In the genomic region with DNA sequence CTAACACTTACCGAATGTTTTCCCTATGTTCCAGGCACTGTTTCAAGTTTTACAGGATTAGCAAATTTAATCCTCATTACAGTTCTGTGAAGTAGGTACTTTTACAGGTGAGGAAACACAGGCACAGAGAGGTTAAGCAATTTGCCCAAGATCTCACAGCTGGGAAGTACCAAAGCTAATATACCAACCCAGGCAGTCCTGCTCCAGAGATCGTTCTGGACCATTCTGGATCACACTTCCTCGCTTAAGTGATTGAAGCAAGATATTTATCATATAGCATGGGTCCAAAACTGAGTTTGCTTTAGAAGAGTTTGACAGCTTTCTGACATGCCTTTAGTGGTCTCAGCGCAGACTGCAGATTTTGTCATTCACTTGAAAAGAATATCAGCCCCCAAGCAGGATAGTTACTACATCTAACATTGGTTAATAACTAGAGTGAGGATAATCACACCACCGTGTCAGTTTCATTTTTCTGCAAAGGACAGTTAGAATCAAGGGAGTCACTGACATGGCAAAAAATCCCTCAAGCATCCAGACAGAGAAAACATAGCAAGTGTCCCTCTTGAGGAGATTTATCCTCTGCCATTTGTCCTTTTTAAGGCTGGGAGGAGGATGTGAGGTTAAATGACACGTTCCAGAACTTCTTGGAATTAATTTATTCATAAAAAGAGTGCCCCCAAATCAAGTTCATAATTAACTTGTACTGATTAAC, we compare ENCODE assay signal across 16 cellular contexts. TPM values are rescaled to one million over a fixed set of nuclear protein-coding genes. Genes with fewer than 3 reads are reported as not detected.
DNase-seq lines count a peak whose midpoint lies in the region; ATAC-seq, FAIRE-seq and TF ChIP-seq lines count a peak whose summit lies in the region.
"Had no signal": no experiment of that assay in that cellular context is flagged by ENCODE, and none has a peak within 500 bp of the region (broad histone marks: within the 10 kb centered on the region; RNA-seq: fewer than 3 reads in every experiment).

No MANE protein-coding gene starts in this region.

- H3K4me3 ChIP-seq in BLaER1: peak overlapping the region; percentile 97; the same call in 1 of the 2 replicates
- H3K4me3 ChIP-seq in HEK293 (ENCODE audit: low read depth, low read length): no peak overlapping the region
- H3K4me3 ChIP-seq in GM12878: no peak overlapping the region
- H3K4me3 ChIP-seq in esophagus squamous epithelium: peak overlapping the region in 1 of 4 donors; percentile 12

- H3K9me3 ChIP-seq in BLaER1: no peaks in the 10 kb centered on the region
- no peaks in the 10 kb centered on the region for H3K9me3 ChIP-seq in HEK293 (ENCODE audit: control insufficient read depth, insufficient read depth, low read depth, low read length)
- no peaks in the 10 kb centered on the region; the same call in 2 of the 3 replicates for H3K9me3 ChIP-seq in GM12878 (replicated peaks; ENCODE audit: control insufficient read depth, insufficient read depth, low read length)
- no peaks in the 10 kb centered on the region for H3K9me3 ChIP-seq in esophagus squamous epithelium

- peaks cover 46 to 57% of the 10 kb centered on the region in 2 donors for H3K4me1 Mint-ChIP-seq in natural killer cell

- TF ChIP-seq CTCF in HEK293 (tag by site-specific recombination; IDR thresholded peaks at IDR 0.05): no peak
- TF ChIP-seq CTCF in GM12878 (IDR thresholded peaks at IDR 0.05 in 2 of 3, conservative IDR thresholded peaks at IDR 0.05 in 1 of 3; ENCODE audit: control insufficient read depth in 2 of 3, extremely low read depth in 1 of 3, insufficient read depth in 1 of 3, low read depth in 3 of 3, low read length in 3 of 3): no peak
- TF ChIP-seq CTCF in natural killer cell (IDR thresholded peaks at IDR 0.05): no peak
- TF ChIP-seq CTCF in omental fat pad (IDR thresholded peaks at IDR 0.05): no peak
- TF ChIP-seq CTCF in esophagus squamous epithelium (IDR thresholded peaks at IDR 0.05): no peak

- H3K9ac ChIP-seq in BLaER1: peak overlapping the region; percentile 23; the same call in 1 of the 2 replicates
- no peak overlapping the region for H3K9ac ChIP-seq in GM12878 (ENCODE audit: control insufficient read depth, insufficient read depth, low read length)

- BruUV-seq in GM12878 (replicated peaks; lab: Mats Ljungman, UMichigan): no TSS peak

- H3K79me2 ChIP-seq in GM12878 (ENCODE audit: control insufficient read depth, insufficient read depth, low read length): no peaks in the 10 kb centered on the region

- FAIRE-seq in GM12878 (lab: Jason Lieb, UNC): no peak

- H3K9me3 Mint-ChIP-seq in natural killer cell: no peaks in the 10 kb centered on the region
- H3K9me3 Mint-ChIP-seq: activated B cell treated with CpG ODN at 0.5 μM for 24 hours had no signal

- H4K20me1 ChIP-seq in BLaER1 (peaks cover 85% of the 10 kb centered on the region), GM12878 (ENCODE audit: control insufficient read depth, insufficient read depth) (no peaks in the 10 kb centered on the region)

- H3K27me3 ChIP-seq in BLaER1 (no peaks in the 10 kb centered on the region), GM12878 (replicated peaks in 1 of 2; ENCODE audit: control insufficient read depth in 2 of 2, insufficient read depth in 2 of 2, low read length in 1 of 2) (peaks cover 3 to 15% of the 10 kb centered on the region in 2 experiments), esophagus squamous epithelium (peaks cover 0 to 82% (median 2%) of the 10 kb centered on the region in 4 donors)

- WGBS in GM12878 (ENCODE audit: insufficient coverage, insufficient replicate concordance, low lambda C conversion rate, missing lambda C conversion rate): 27% methylated on average over 6 of the region's 6 CpGs
- 65 to 72% methylated on average over 5 to 6 of the region's 6 CpGs for WGBS in esophagus squamous epithelium, 2 donors

- POLR2A ChIA-PET in HEK293 (lab: Yijun Ruan, JAX): no interaction called here
- POLR2A ChIA-PET in GM12878 (lab: Charles Lee): no interaction called here

- TF ChIP-seq POLR2A in GM12878 (IDR thresholded peaks at IDR 0.05; ENCODE audit: low read depth, low read length): no peak
- no peak for TF ChIP-seq POLR2A in esophagus squamous epithelium (IDR thresholded peaks at IDR 0.05)

- RAD21 ChIA-PET in GM12878 (lab: Charles Lee; ENCODE audit: unreplicated experiment): no interaction called here

- ATAC-seq in GM12878 (no peak), natural killer cell (no peak), omental fat pad (ENCODE audit: low FRiP score) (no peak), GM18502 (IDR thresholded peaks at IDR 0.05; ENCODE audit: poor library complexity, unreplicated experiment) (no peak)
- ATAC-seq: foreskin keratinocyte, HCT116 had no signal

- H3K27ac ChIP-seq in BLaER1: peak overlapping the region; percentile 48
- no peak overlapping the region for H3K27ac ChIP-seq in HEK293 (ENCODE audit: extremely low read depth, low read depth, low read length)
- H3K27ac ChIP-seq in GM12878 (ENCODE audit: control insufficient read depth, insufficient read depth): no peak overlapping the region
- no peak overlapping the region for H3K27ac ChIP-seq in esophagus squamous epithelium
- H3K27ac ChIP-seq: foreskin keratinocyte had no signal

- H3K4me2 ChIP-seq in BLaER1: peak overlapping the region; percentile 98
- 0 out of 2 replicates have a peak overlapping the region, but pooled peaks have one; percentile 9 for H3K4me2 ChIP-seq in GM12878 (ENCODE audit: control insufficient read depth, insufficient read depth)

- H2AFZ ChIP-seq in GM12878 (ENCODE audit: control insufficient read depth, low read depth, low read length): no peak overlapping the region

- DNase-seq in GM12878 (ENCODE audit: low read depth, low spot score) (no peak), natural killer cell (no peak), omental fat pad (ENCODE audit: low spot score) (no peak), esophagus squamous epithelium (lab: John Stamatoyannopoulos, UW) (no peak)
- DNase-seq in NK-92 treated with Interleukin-12 subunit alpha and Interleukin-12 subunit beta, amount 100 ng/mL, for 24 hours (lab: John Stamatoyannopoulos, UW): no peak
- DNase-seq: activated B cell treated with CpG ODN at 0.5 μM for 24 hours; activated CD8-positive, alpha-beta memory T cell treated with anti-CD3 and anti-CD28 coated beads, Interleukin-2, amount 50 U/mL, for 48 hours; aorta; foreskin keratinocyte; SHP77 treated with DMSO at 0.1 percent for 48 hours; stimulated activated CD4-positive, alpha-beta T cell treated with anti-CD3 and anti-CD28 coated beads, Interleukin-4, amount 100 ng/mL, for 1 hour; stimulated activated naive CD4-positive, alpha-beta T cell treated with Interleukin-2 at 50 U/mL for 16 hours had no signal

- H3K4me1 ChIP-seq in BLaER1 (peaks cover 73% of the 10 kb centered on the region), HEK293 (ENCODE audit: control insufficient read depth, insufficient read depth, low read length) (peaks cover 27% of the 10 kb centered on the region), GM12878 (ENCODE audit: control insufficient read depth, insufficient read depth, low read length) (no peaks in the 10 kb centered on the region; the same call in 1 of the 2 replicates), esophagus squamous epithelium (peaks cover 29 to 85% (median 37%) of the 10 kb centered on the region in 3 donors)

- CTCF ChIA-PET in HEK293 (lab: Yijun Ruan, JAX): interaction anchor here (1.4 kb wide), 1 partner anchor 712 kb away, joined by 3 read pairs; no protein-coding TSS in a partner anchor
- CTCF ChIA-PET in GM12878 (lab: Yijun Ruan, JAX): no interaction called here

- TF ChIP-seq RAD21 in GM12878 (IDR thresholded peaks at IDR 0.05; ENCODE audit: insufficient read depth, low read depth, low read length): no peak

- SMC1A ChIA-PET in GM12878 (lab: Charles Lee; ENCODE audit: uncharacterized antibody, unreplicated experiment): no interaction called here

- H3K4me3 Mint-ChIP-seq in natural killer cell: peak overlapping the region; percentile 13
- H3K4me3 Mint-ChIP-seq: activated B cell treated with CpG ODN at 0.5 μM for 24 hours had no signal

- intact Hi-C loops in GM12878 (cut with micrococcal nuclease; ENCODE audit: unreplicated experiment): no loop called here
- intact Hi-C loops in natural killer cell (cut with micrococcal nuclease): loop anchor here (5.0 to 10.0 kb wide), 2 partner anchors 249 to 621 kb away; no protein-coding TSS in a partner anchor
- intact Hi-C loops in esophagus squamous epithelium (cut with DNase I): loop anchor here (10.0 kb wide), 1 partner anchor 619 kb away; no protein-coding TSS in a partner anchor

- in situ Hi-C loops in GM12878 (cut with MboI): no loop called here

- TF ChIP-seq EP300 in GM12878 (IDR thresholded peaks at IDR 0.05; ENCODE audit: borderline replicate concordance in 1 of 2, control insufficient read depth in 1 of 2, low read depth in 2 of 2, low read length in 2 of 2): no peak

- no peaks in the 10 kb centered on the region for H3K27me3 Mint-ChIP-seq in natural killer cell (ENCODE audit: low read depth in 2 of 2)

- H3K27ac Mint-ChIP-seq in natural killer cell: peak overlapping the region; percentile 23 to 56
- H3K27ac Mint-ChIP-seq: activated B cell treated with CpG ODN at 0.5 μM for 24 hours had no signal

- peaks cover 19% of the 10 kb centered on the region for H3K36me3 ChIP-seq in BLaER1
- no peaks in the 10 kb centered on the region for H3K36me3 ChIP-seq in HEK293 (ENCODE audit: control insufficient read depth in 2 of 2, insufficient read depth in 1 of 2, low read length in 2 of 2)
- no peaks in the 10 kb centered on the region for H3K36me3 ChIP-seq in GM12878 (ENCODE audit: control insufficient read depth in 2 of 2, insufficient read depth in 2 of 2, low read length in 1 of 2)
- no peaks in the 10 kb centered on the region for H3K36me3 ChIP-seq in esophagus squamous epithelium

- no peaks in the 10 kb centered on the region for H3K36me3 Mint-ChIP-seq in natural killer cell

RNA-seq across cellular contexts. Expression of a gene that starts 5.1 kb away (rescaled TPM):
- total RNA-seq in GM12878 (2013; cell fraction: nucleolus; rRNA removed): not detected in 2 replicates
- total RNA-seq in GM12878 (2014; rRNA removed) (0.06 and 0.11 TPM in 2 replicates), GM12878 (2014; rRNA removed; fragmentation: Illumina TruSeq; extraction: Trizol) (0.04 and 0.05 TPM in 2 replicates), GM12878 (2021) (0.11 and 0.13 TPM in 2 replicates), natural killer cell (10 to 100 TPM; 14.1 to 18.6 (median 17.1) TPM), omental fat pad (1 to 10 TPM; 1.3 to 5.8 (median 4.8) TPM), esophagus squamous epithelium (1 to 10 TPM; 5.6 to 7.6 (median 6.4) TPM)
- polyA plus RNA-seq in GM12878 (2011; ENCODE audit: low read depth): 0.09 TPM
- polyA plus RNA-seq in GM12878 (2011; rRNA removed) (0.03 TPM in 1 of 2 replicates, not detected in the other), GM12878 (2014; fragmentation: Illumina TruSeq; extraction: Trizol) (0.03 TPM in 1 of 2 replicates, not detected in the other), GM12878 (2014; fragmentation: Nextera tagmentation; extraction: Ambion mirVana) (under 1 TPM in 1 of 2 experiments, not detected in 1; 0.04 TPM), GM12878 (2014; rRNA removed) (0.14 TPM in 1 of 2 replicates, not detected in the other), GM12878 (2016; fragmentation: Nextera tagmentation; extraction: Ambion mirVana) (under 1 TPM in 1 of 2 experiments, not detected in 1; 0.08 TPM)
- polyA plus RNA-seq in GM12878 (2011; cell fraction: cytosol; rRNA removed): not detected in 2 replicates
- 0.07 TPM in 1 of 2 replicates, not detected in the other for polyA plus RNA-seq in GM12878 (2011; cell fraction: nucleus; rRNA removed)
- 0.14 and 0.16 TPM in 2 replicates for polyA plus RNA-seq in GM12878 (2012)
- not detected in 2 replicates for polyA minus RNA-seq in GM12878 (2011; rRNA and poly(A)+ RNA removed)
- not detected in 2 replicates for polyA minus RNA-seq in GM12878 (2011; cell fraction: cytosol; rRNA and poly(A)+ RNA removed)
- 0.10 TPM in 1 of 2 replicates, not detected in the other for polyA minus RNA-seq in GM12878 (2011; cell fraction: nucleus; rRNA and poly(A)+ RNA removed)
